Comparison of ENCODE assay signal across 1 cellular context in the genomic region with DNA sequence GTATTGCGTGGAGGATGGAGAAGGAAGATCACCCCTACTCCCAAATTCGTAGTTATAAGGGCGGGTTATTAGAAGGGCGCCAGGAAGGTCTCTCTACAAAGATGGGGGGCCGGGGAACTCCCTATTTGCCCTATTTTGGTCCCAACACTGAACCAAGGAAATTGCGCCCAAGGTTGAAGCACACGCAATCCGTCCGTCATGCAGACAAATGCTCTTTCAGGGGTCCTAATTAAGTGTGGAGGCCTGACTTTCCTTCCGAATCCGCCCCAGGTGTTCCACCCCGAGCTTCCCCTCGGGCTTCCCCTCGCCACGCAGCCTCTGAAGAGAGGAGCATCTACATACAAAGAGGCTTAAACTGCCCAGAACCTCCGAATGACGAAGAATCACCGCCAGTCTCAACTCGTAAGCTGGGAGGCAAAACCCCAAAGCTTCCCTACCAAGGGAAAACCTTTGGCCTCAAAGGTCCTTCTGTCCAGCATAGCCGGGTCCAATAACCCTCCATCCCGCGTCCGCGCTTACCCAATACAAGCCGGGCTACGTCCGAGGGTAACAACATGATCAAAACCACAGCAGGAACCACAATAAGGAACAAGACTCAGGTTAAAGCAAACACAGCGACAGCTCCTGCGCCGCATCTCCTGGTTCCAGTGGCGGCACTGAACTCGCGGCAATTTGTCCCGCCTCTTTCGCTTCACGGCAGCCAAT.
TF ChIP-seq lines count a peak whose summit lies in the region.

NPAT (minus strand) TSS at position 658 of the 705 bp plus-strand sequence; CDS start at position 556, 102 bp downstream.

TF ChIP-seq in WTC11, 78 proteins besides CTCF, POLR2A, EP300 and RAD21 (continued from another document):
- TF ChIP-seq STAT6 (CRISPR knock-in tag; conservative IDR thresholded peaks at IDR 0.05; ENCODE audit: low read depth), result no peak
